In genomic region chr19:48881741-48882657, GRCh38 we compare ENCODE assay signal across 1 cellular context.
TF ChIP-seq lines count a peak whose summit lies in the region.

No MANE protein-coding gene starts in this region.

TF ChIP-seq in K562, 482 proteins besides CTCF, POLR2A, EP300 and RAD21 (continued from another document and continues in another):
- TF ChIP-seq BCLAF1 (IDR thresholded peaks at IDR 0.05; ENCODE audit: borderline replicate concordance in 1 of 2, control insufficient read depth in 1 of 2, low read depth in 2 of 2, low read length in 1 of 2): no peak
- peak; percentile 91 for TF ChIP-seq GTF2A2 (tag; IDR thresholded peaks at IDR 0.05)
- TF ChIP-seq ZNF318 (IDR thresholded peaks at IDR 0.05; ENCODE audit: borderline replicate concordance in 1 of 2, low read depth in 1 of 2): no peak
- no peak for TF ChIP-seq SMARCB1 (IDR thresholded peaks at IDR 0.05; ENCODE audit: insufficient read length, low read depth)
- no peak for TF ChIP-seq POLR2AphosphoS5 (IDR thresholded peaks at IDR 0.05; ENCODE audit: control insufficient read depth, insufficient read depth, low read depth, low read length)
- peak in 1 of 2 experiments; percentile 99 for TF ChIP-seq AFF1 (IDR thresholded peaks at IDR 0.05; ENCODE audit: low read depth in 1 of 2, partially characterized antibody in 2 of 2)
- no peak for TF ChIP-seq ILF3 (IDR thresholded peaks at IDR 0.05; ENCODE audit: borderline replicate concordance)
- no peak for TF ChIP-seq RERE (CRISPR knock-in tag; IDR thresholded peaks at IDR 0.05; ENCODE audit: borderline replicate concordance)
- TF ChIP-seq NR0B1 (IDR thresholded peaks at IDR 0.05; ENCODE audit: partially characterized antibody): no peak
- TF ChIP-seq HNRNPK (IDR thresholded peaks at IDR 0.05; ENCODE audit: low read depth, low read length, poor library complexity, severe bottlenecking): no peak
- 0 out of 2 replicates have a peak, but pooled peaks have one; percentile 58 for TF ChIP-seq ZFPM2 (CRISPR knock-in tag; IDR thresholded peaks at IDR 0.05)
- TF ChIP-seq ESRRA (IDR thresholded peaks at IDR 0.05; ENCODE audit: borderline replicate concordance, low read depth): no peak
- TF ChIP-seq CHD4 (IDR thresholded peaks at IDR 0.05; ENCODE audit: insufficient read depth, insufficient replicate concordance, low read depth, low read length, poor library complexity, severe bottlenecking): no peak
- no peak for TF ChIP-seq SMARCA5 (IDR thresholded peaks at IDR 0.05)
- no peak for TF ChIP-seq FOXJ2 (tag; IDR thresholded peaks at IDR 0.05)
- TF ChIP-seq HMGXB4 (CRISPR knock-in tag; IDR thresholded peaks at IDR 0.05): no peak
- peak; percentile 79; the same call in 1 of the 2 replicates for TF ChIP-seq ZNF347 (CRISPR knock-in tag; IDR thresholded peaks at IDR 0.05; ENCODE audit: low read depth)
